25 cellular contexts compared by ENCODE assay signal in genomic region chr10:958106-958505, GRCh38.
"Had no signal": no experiment of that assay in that cellular context is flagged by ENCODE, and none has a peak within 500 bp of the region (broad histone marks: within the 10 kb centered on the region; RNA-seq: fewer than 3 reads in every experiment).

No MANE protein-coding gene starts in this region.

- ATAC-seq: heart left ventricle; left colon; left lung; naive thymus-derived CD8-positive, alpha-beta T cell; right cardiac atrium; sciatic nerve; stimulated activated naive CD8-positive, alpha-beta T cell treated with anti-CD3 and anti-CD28 coated beads, Interleukin-15, Interleukin-2, amounts not matched to agents 100 U/mL and 50 U/mL, for 24 hours had no signal

- H3K36me3 ChIP-seq: heart left ventricle, left lung, ovary, prostate gland, stomach, thyroid gland, transverse colon, upper lobe of left lung, vagina had no signal

- H3K9me3 ChIP-seq: heart left ventricle, left lung, ovary, prostate gland, stomach, testis, thyroid gland, transverse colon, upper lobe of left lung, vagina had no signal

- H3K4me3 ChIP-seq: heart left ventricle, left lung, lung, ovary, prostate gland, skin epidermis, stomach, testis, thyroid gland, transverse colon, upper lobe of left lung, vagina had no signal

- H3K27ac ChIP-seq: heart left ventricle, left lung, ovary, prostate gland, skin epidermis, stomach, testis, thyroid gland, transverse colon, upper lobe of left lung, vagina had no signal

- H3K4me1 ChIP-seq: heart left ventricle, left lung, prostate gland, transverse colon, vagina had no signal

- H3K27me3 ChIP-seq: heart left ventricle, left lung, ovary, stomach, testis, thyroid gland, transverse colon, upper lobe of left lung, vagina had no signal

- DNase-seq: heart left ventricle; hypothalamus; immature natural killer cell; left colon; left lung; naive thymus-derived CD8-positive, alpha-beta T cell; ovary; retina; right cardiac atrium; stimulated activated CD4-positive, alpha-beta T cell treated with anti-CD3 and anti-CD28 coated beads, Interleukin-12 subunit alpha, Interleukin-12 subunit beta, amount 100 ng/mL, for 4 hours; stimulated activated CD4-positive, alpha-beta T cell treated with anti-CD3 and anti-CD28 coated beads, Interleukin-15, amount 100 ng/mL, for 24 hours; stimulated activated CD4-positive, alpha-beta T cell treated with anti-CD3 and anti-CD28 coated beads, Interleukin-2, amount 100 ng/mL, for 24 hours; stimulated activated CD4-positive, alpha-beta T cell treated with anti-CD3 and anti-CD28 coated beads, Interleukin-4, amount 100 ng/mL, for 1 hour; stimulated activated naive B cell treated with anti-CD40 and anti-IgM and Interleukin-4, amounts not matched to agents 10 μg/mL and 1 μg/mL and 100 μg/mL, for 72 hours; stimulated activated naive CD8-positive, alpha-beta T cell treated with anti-CD3 and anti-CD28 coated beads, Interleukin-15, Interleukin-2, amounts not matched to agents 100 U/mL and 50 U/mL, for 24 hours; stomach; testis; thyroid gland; transverse colon; upper lobe of left lung had no signal
